1 cellular context compared by ENCODE assay signal in the genomic region with DNA sequence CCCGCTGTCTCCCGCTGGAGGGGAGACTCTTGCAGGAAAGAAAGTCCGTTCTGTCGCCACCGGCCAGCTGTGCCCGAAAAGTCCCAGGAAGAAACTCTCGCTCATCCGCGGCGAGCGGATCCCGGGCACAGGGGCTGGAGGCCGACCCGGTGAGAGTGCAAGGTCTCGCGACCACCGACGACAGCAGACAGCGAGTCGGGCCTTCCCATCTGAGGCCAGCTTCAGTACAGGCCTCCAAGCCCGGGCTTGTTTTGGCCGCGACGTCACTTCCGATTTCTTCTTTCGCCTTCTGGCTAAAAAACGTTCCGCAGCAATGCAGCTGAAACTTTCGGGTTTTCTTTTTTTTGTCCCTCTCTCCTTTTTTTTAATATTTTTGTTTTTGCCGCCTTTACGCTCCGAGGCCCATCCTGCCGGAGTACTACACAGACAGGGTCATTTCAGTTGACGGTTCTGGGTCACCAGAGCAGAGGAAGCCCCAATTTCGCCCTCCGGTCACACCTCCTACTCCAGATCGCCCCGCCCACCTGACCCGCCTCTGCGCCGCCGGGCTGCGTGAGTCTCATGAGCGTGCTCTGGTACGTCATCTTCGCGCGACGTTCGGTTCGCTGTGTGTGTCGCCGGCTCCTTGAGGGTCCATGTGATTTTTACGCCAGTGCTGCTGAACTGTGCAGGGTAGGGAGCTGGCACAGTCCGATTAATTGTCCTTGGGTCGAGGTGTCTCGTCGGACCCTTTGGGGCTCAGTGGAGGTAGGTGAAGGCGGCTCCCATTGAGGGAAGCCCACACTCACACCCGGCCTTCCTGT.
A peak's percentile ranks its signal among the peaks of the same experiment; 100 is the strongest.
TF ChIP-seq lines count a peak whose summit lies in the region.

Gene ANKRA2 (minus strand): TSS at position 474 of the 803 bp plus-strand sequence. CDS start 2,758 bp downstream, outside the sequence.
A gene with protein sequence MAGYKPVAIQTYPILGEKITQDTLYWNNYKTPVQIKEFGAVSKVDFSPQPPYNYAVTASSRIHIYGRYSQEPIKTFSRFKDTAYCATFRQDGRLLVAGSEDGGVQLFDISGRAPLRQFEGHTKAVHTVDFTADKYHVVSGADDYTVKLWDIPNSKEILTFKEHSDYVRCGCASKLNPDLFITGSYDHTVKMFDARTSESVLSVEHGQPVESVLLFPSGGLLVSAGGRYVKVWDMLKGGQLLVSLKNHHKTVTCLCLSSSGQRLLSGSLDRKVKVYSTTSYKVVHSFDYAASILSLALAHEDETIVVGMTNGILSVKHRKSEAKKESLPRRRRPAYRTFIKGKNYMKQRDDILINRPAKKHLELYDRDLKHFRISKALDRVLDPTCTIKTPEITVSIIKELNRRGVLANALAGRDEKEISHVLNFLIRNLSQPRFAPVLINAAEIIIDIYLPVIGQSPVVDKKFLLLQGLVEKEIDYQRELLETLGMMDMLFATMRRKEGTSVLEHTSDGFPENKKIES (plus strand): TSS at position 578 of the 803 bp plus-strand sequence. CDS start 1,602 bp downstream, outside the sequence.

TF ChIP-seq in H1, 55 proteins besides CTCF, POLR2A, EP300 and RAD21 (continues in another document):
- TF ChIP-seq SIRT6 (IDR thresholded peaks at IDR 0.05; ENCODE audit: low read length) (no peak), SIN3A (conservative IDR thresholded peaks at IDR 0.05 in 1 of 2, IDR thresholded peaks at IDR 0.05 in 1 of 2; ENCODE audit: low read depth in 1 of 2, low read length in 2 of 2) (peak in 1 of 2 experiments; percentile 93; a peak in 3 of 4 replicates), SIX5 (IDR thresholded peaks at IDR 0.05; ENCODE audit: low read depth, low read length) (no peak), ASH2L (IDR thresholded peaks at IDR 0.05; ENCODE audit: low read length) (peak; percentile 97), SRF (IDR thresholded peaks at IDR 0.05; ENCODE audit: low read depth, low read length) (peak; percentile 53; the same call in 1 of the 2 replicates), CTBP2 (IDR thresholded peaks at IDR 0.05; ENCODE audit: borderline replicate concordance, insufficient read depth, insufficient read length, low read length) (no peak), CEBPB (IDR thresholded peaks at IDR 0.05; ENCODE audit: low read depth, low read length) (no peak), TEAD4 (IDR thresholded peaks at IDR 0.05; ENCODE audit: low read depth, low read length) (no peak), BACH1 (IDR thresholded peaks at IDR 0.05; ENCODE audit: low read length) (no peak; the same call in 1 of the 2 replicates), CREB1 (IDR thresholded peaks at IDR 0.05) (peak; percentile 99), CBX5 (IDR thresholded peaks at IDR 0.05; ENCODE audit: low read depth, low read length) (no peak), RBBP5 (IDR thresholded peaks at IDR 0.05; ENCODE audit: borderline replicate concordance, low read depth, low read length) (peak; percentile 80; the same call in 1 of the 2 replicates), GTF2F1 (IDR thresholded peaks at IDR 0.05; ENCODE audit: borderline replicate concordance, low read depth, low read length) (no peak), BRCA1 (IDR thresholded peaks at IDR 0.05; ENCODE audit: low read depth, low read length) (no peak; the same call in 1 of the 2 replicates), HDAC2 (IDR thresholded peaks at IDR 0.05; ENCODE audit: borderline replicate concordance in 1 of 2, low read depth in 2 of 2, low read length in 2 of 2) (peak in 1 of 2 experiments; percentile 93; a peak in 2 of 4 replicates), JUN (IDR thresholded peaks at IDR 0.05; ENCODE audit: low read depth, low read length) (0 out of 2 replicates have a peak, but pooled peaks have one; percentile 18), TAF1 (IDR thresholded peaks at IDR 0.05; ENCODE audit: low read depth, low read length) (peak; percentile 88), EZH2 (IDR thresholded peaks at IDR 0.05; ENCODE audit: low read depth, low read length, severe bottlenecking) (no peak), HDAC6 (IDR thresholded peaks at IDR 0.05; ENCODE audit: low read depth, low read length) (no peak), CHD2 (IDR thresholded peaks at IDR 0.05; ENCODE audit: low read length) (peak; percentile 82), POLR2AphosphoS5 (IDR thresholded peaks at IDR 0.05; ENCODE audit: low read depth, low read length) (peak; percentile 92), TCF12 (IDR thresholded peaks at IDR 0.05; ENCODE audit: low read depth, low read length) (no peak), SUZ12 (IDR thresholded peaks at IDR 0.05; ENCODE audit: low read length) (no peak), CHD1 (IDR thresholded peaks at IDR 0.05; ENCODE audit: low read depth, low read length) (no peak), NANOG (IDR thresholded peaks at IDR 0.05; ENCODE audit: insufficient read depth, low read depth, low read length, poor library complexity, severe bottlenecking) (no peak), SAP30 (IDR thresholded peaks at IDR 0.05; ENCODE audit: insufficient read depth, insufficient replicate concordance, low read length) (peak; percentile 55), ATF3 (IDR thresholded peaks at IDR 0.05; ENCODE audit: insufficient read depth, low read depth, low read length) (peak; percentile 85), SP4 (IDR thresholded peaks at IDR 0.05; ENCODE audit: low read length) (no peak), RNF2 (IDR thresholded peaks at IDR 0.05; ENCODE audit: borderline replicate concordance, low read depth, low read length, missing control alignments, poor library complexity, severe bottlenecking) (no peak), RXRA (IDR thresholded peaks at IDR 0.05; ENCODE audit: insufficient read depth, low read depth, low read length) (no peak), EGR1 (IDR thresholded peaks at IDR 0.05; ENCODE audit: borderline replicate concordance, low read depth, low read length) (no peak), PHF8 (conservative IDR thresholded peaks at IDR 0.05; ENCODE audit: low read depth, low read length) (peak; percentile 88), JUND (IDR thresholded peaks at IDR 0.05; ENCODE audit: low read length) (no peak), ZNF274 (IDR thresholded peaks at IDR 0.05; ENCODE audit: borderline replicate concordance, extremely low read depth, low read length) (no peak), SP1 (IDR thresholded peaks at IDR 0.05; ENCODE audit: low read depth, low read length) (no peak), CHD7 (IDR thresholded peaks at IDR 0.05; ENCODE audit: insufficient replicate concordance, low read length) (no peak), SP2 (IDR thresholded peaks at IDR 0.05; ENCODE audit: low read length) (no peak), KDM1A (IDR thresholded peaks at IDR 0.05; ENCODE audit: borderline replicate concordance, low read length) (no peak), FOSL1 (IDR thresholded peaks at IDR 0.05; ENCODE audit: insufficient read depth, low read depth, low read length) (no peak), KDM5A (IDR thresholded peaks at IDR 0.05; ENCODE audit: low read length) (peak; percentile 89), BCL11A (IDR thresholded peaks at IDR 0.05; ENCODE audit: low read depth in 2 of 2, low read length in 2 of 2) (no peak), KDM4A (IDR thresholded peaks at IDR 0.05; ENCODE audit: low read depth, low read length, severe bottlenecking) (peak; percentile 57), MAFK (IDR thresholded peaks at IDR 0.05; ENCODE audit: low read depth, low read length) (no peak), TAF7 (optimal IDR thresholded peaks at IDR 0.05; ENCODE audit: borderline replicate concordance, low read depth, low read length) (no peak), YY1 (IDR thresholded peaks at IDR 0.05; ENCODE audit: low read depth, low read length) (0 out of 2 replicates have a peak, but pooled peaks have one; percentile 7), TBP (IDR thresholded peaks at IDR 0.05; ENCODE audit: low read depth, low read length) (peak; percentile 79; the same call in 1 of the 2 replicates)
- TF ChIP-seq, protein P1, sequence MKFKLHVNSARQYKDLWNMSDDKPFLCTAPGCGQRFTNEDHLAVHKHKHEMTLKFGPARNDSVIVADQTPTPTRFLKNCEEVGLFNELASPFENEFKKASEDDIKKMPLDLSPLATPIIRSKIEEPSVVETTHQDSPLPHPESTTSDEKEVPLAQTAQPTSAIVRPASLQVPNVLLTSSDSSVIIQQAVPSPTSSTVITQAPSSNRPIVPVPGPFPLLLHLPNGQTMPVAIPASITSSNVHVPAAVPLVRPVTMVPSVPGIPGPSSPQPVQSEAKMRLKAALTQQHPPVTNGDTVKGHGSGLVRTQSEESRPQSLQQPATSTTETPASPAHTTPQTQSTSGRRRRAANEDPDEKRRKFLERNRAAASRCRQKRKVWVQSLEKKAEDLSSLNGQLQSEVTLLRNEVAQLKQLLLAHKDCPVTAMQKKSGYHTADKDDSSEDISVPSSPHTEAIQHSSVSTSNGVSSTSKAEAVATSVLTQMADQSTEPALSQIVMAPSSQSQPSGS (IDR thresholded peaks at IDR 0.05; ENCODE audit: low read length) = no peak
- TF ChIP-seq, protein P2, sequence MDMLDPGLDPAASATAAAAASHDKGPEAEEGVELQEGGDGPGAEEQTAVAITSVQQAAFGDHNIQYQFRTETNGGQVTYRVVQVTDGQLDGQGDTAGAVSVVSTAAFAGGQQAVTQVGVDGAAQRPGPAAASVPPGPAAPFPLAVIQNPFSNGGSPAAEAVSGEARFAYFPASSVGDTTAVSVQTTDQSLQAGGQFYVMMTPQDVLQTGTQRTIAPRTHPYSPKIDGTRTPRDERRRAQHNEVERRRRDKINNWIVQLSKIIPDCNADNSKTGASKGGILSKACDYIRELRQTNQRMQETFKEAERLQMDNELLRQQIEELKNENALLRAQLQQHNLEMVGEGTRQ (IDR thresholded peaks at IDR 0.05; ENCODE audit: low read length) = peak; percentile 49
- TF ChIP-seq, protein P3, sequence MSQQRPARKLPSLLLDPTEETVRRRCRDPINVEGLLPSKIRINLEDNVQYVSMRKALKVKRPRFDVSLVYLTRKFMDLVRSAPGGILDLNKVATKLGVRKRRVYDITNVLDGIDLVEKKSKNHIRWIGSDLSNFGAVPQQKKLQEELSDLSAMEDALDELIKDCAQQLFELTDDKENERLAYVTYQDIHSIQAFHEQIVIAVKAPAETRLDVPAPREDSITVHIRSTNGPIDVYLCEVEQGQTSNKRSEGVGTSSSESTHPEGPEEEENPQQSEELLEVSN (IDR thresholded peaks at IDR 0.05) = no peak
